ENCODE assay signal across 8 cellular contexts in genomic region chr5:138410996-138411640, GRCh38. TPM values are rescaled to one million over a fixed set of nuclear protein-coding genes. Genes with fewer than 3 reads are reported as not detected.
DNase-seq lines count a peak whose midpoint lies in the region; ATAC-seq and TF ChIP-seq lines count a peak whose summit lies in the region.
"Not testable (repeated sequence)": the region's sequence is repeated elsewhere in the genome, so short reads cannot be mapped to it uniquely, and the experiment has no call there.

No MANE protein-coding gene starts in this region.

- not testable (repeated sequence) for H3K27me3 ChIP-seq in PC-3 (ENCODE audit: low read length)

- H2AFZ ChIP-seq in PC-3 (ENCODE audit: low read length): not testable (repeated sequence)

- H3K27ac Mint-ChIP-seq in activated CD4-positive, alpha-beta memory T cell treated with anti-CD3 and anti-CD28 coated beads for 36 hours; nephron progenitor cell: not testable (repeated sequence)

- not testable (repeated sequence) for H3K27ac ChIP-seq in PC-3 (ENCODE audit: low read length)

- not testable (repeated sequence) for H3K9me2 ChIP-seq in PC-3 (replicated peaks; ENCODE audit: low read length)

- not testable (repeated sequence) for H3K4me3 ChIP-seq in PC-3 (ENCODE audit: low read length); cardiac fibroblast (replicated peaks in 1 of 2; ENCODE audit: low read depth in 2 of 2, low read length in 2 of 2)

- H3K79me2 ChIP-seq in PC-3 (ENCODE audit: low read length): not testable (repeated sequence)

- H3K4me1 ChIP-seq in PC-3 (ENCODE audit: insufficient read depth, low read length): not testable (repeated sequence)

- CTCF ChIA-PET in PC-3 (lab: Charles Lee): interaction anchor here (0.7 kb wide), 1 partner anchor 319 kb away, joined by 3 read pairs; no protein-coding TSS in a partner anchor
- CTCF ChIA-PET in activated CD4-positive, alpha-beta memory T cell treated with anti-CD3 and anti-CD28 coated beads for 36 hours (lab: Charles Lee): interaction anchor here (0.7 to 4.3 kb wide), 10 partner anchors 16 to 378 kb away, joined by 3 to 29 read pairs (median 4); partner anchors contain the start of genes CDC25C, KDM3B and KIF20A

- intact Hi-C loops in PC-3 (cut with micrococcal nuclease); left ventricle myocardium superior (cut with micrococcal nuclease): not testable (repeated sequence)
- intact Hi-C loops in activated CD4-positive, alpha-beta memory T cell treated with anti-CD3 and anti-CD28 coated beads for 36 hours (cut with micrococcal nuclease): loop anchor here (1.0 kb wide), 1 partner anchor 231 kb away; no protein-coding TSS in a partner anchor

- H3K4me1 Mint-ChIP-seq in activated CD4-positive, alpha-beta memory T cell treated with anti-CD3 and anti-CD28 coated beads for 36 hours (ENCODE audit: low read depth): peaks cover 11% of the 10 kb centered on the region
- not testable (repeated sequence) for H3K4me1 Mint-ChIP-seq in nephron progenitor cell

- not testable (repeated sequence) for H3K27me3 Mint-ChIP-seq in activated CD4-positive, alpha-beta memory T cell treated with anti-CD3 and anti-CD28 coated beads for 36 hours; nephron progenitor cell (ENCODE audit: low read depth, poor library complexity)

- not testable (repeated sequence) for H3K9me3 ChIP-seq in PC-3 (ENCODE audit: low read length)

- not testable (repeated sequence) for H3K36me3 ChIP-seq in PC-3 (ENCODE audit: low read depth, low read length)

- not testable (repeated sequence) for H3K4me3 Mint-ChIP-seq in activated CD4-positive, alpha-beta memory T cell treated with anti-CD3 and anti-CD28 coated beads for 36 hours; nephron progenitor cell

- H4K20me1 ChIP-seq in PC-3 (ENCODE audit: low read length): not testable (repeated sequence)

- not testable (repeated sequence) for H3F3A ChIP-seq in PC-3 (ENCODE audit: low read length, unreplicated experiment)

- not testable (repeated sequence) for ATAC-seq in PC-3, left ventricle myocardium superior

- not testable (repeated sequence) for H3K9me3 Mint-ChIP-seq in activated CD4-positive, alpha-beta memory T cell treated with anti-CD3 and anti-CD28 coated beads for 36 hours
- H3K9me3 Mint-ChIP-seq in nephron progenitor cell: peaks cover 22% of the 10 kb centered on the region

- BruUV-seq in PC-3 (replicated peaks; lab: Mats Ljungman, UMichigan): not testable (repeated sequence)

- DNase-seq in CMK (ENCODE audit: low read depth) (peak; percentile 3), HS-5 (ENCODE audit: low read depth) (peak; percentile 5), PC-3 (peak; percentile 38), cardiac fibroblast (ENCODE audit: low read depth in 2 of 2) (peak; percentile 47 to 62), left ventricle myocardium superior (peak; percentile 73), nephron progenitor cell (peak; percentile 20), stromal cell of bone marrow (ENCODE audit: low read depth) (peak; percentile 6)
- peak; percentile 53 for DNase-seq in activated CD4-positive, alpha-beta memory T cell treated with anti-CD3 and anti-CD28 coated beads for 36 hours

- POLR2A ChIA-PET in PC-3 (lab: Charles Lee; ENCODE audit: unreplicated experiment); activated CD4-positive, alpha-beta memory T cell treated with anti-CD3 and anti-CD28 coated beads for 36 hours (lab: Charles Lee): not testable (repeated sequence)

- H3K9ac ChIP-seq in PC-3 (ENCODE audit: low read length): not testable (repeated sequence)

- peaks cover 16% of the 10 kb centered on the region for H3K36me3 Mint-ChIP-seq in activated CD4-positive, alpha-beta memory T cell treated with anti-CD3 and anti-CD28 coated beads for 36 hours
- H3K36me3 Mint-ChIP-seq in nephron progenitor cell (ENCODE audit: low read depth): peaks cover 88% of the 10 kb centered on the region

- not testable (repeated sequence) for TF ChIP-seq CTCF in PC-3 (conservative IDR thresholded peaks at IDR 0.05; ENCODE audit: low read depth, low read length)
- TF ChIP-seq CTCF in cardiac fibroblast (IDR thresholded peaks at IDR 0.05; ENCODE audit: low read depth, low read length): peak; percentile 54
- TF ChIP-seq CTCF in nephron progenitor cell (IDR thresholded peaks at IDR 0.05): peak; percentile 34

- not testable (repeated sequence) for H3K4me2 ChIP-seq in PC-3 (ENCODE audit: low read length)

RNA-seq across cellular contexts. Expression of gene REEP2, which starts 27.7 kb away (rescaled TPM):
- total RNA-seq in PC-3 (2014; rRNA removed) (2.4 and 2.5 TPM in 2 replicates), left ventricle myocardium superior (6.3 TPM)
- 10 to 100 TPM in 1 of 2 experiments, 1 to 10 TPM in 1; 6.1 to 10.9 TPM for total RNA-seq in activated CD4-positive, alpha-beta memory T cell treated with anti-CD3 and anti-CD28 coated beads for 36 hours

RNA-seq across cellular contexts. Expression of gene EGR1, which starts 54.2 kb away (rescaled TPM):
- total RNA-seq in PC-3 (2014; rRNA removed): 1.5 and 1.9 TPM in 2 replicates
- total RNA-seq in activated CD4-positive, alpha-beta memory T cell treated with anti-CD3 and anti-CD28 coated beads for 36 hours: 10 to 100 TPM; 64.2 to 69.4 TPM
- total RNA-seq in left ventricle myocardium superior: 6.4 TPM

RNA-seq across cellular contexts. Expression of gene KDM3B, which starts 58.6 kb away (rescaled TPM):
- 21.7 and 25.6 TPM in 2 replicates for total RNA-seq in PC-3 (2014; rRNA removed)
- 10 to 100 TPM; 38.6 to 39.6 TPM for total RNA-seq in activated CD4-positive, alpha-beta memory T cell treated with anti-CD3 and anti-CD28 coated beads for 36 hours
- 40.8 TPM for total RNA-seq in left ventricle myocardium superior

Comparison
In these comparisons a context has a peak if more than half of its experiments do, and no peak if none do; other contexts are left out.
1. DNase-seq: peak in every context shown above with its lines; median percentile 73 in left ventricle myocardium superior; 54 in cardiac fibroblast; 53 in activated CD4-positive, alpha-beta memory T cell treated with anti-CD3 and anti-CD28 coated beads for 36 hours; 38 in PC-3; 20 in nephron progenitor cell; 6 in stromal cell of bone marrow; 5 in HS-5; 3 in CMK.